In genomic region chr20:47438464-47439381, GRCh38 we compare ENCODE assay signal across 1 cellular context.
TF ChIP-seq lines count a peak whose summit lies in the region.

No MANE protein-coding gene starts in this region.

TF ChIP-seq in GM23338, 12 proteins besides CTCF, POLR2A, EP300 and RAD21 (continued from another document):
- TF ChIP-seq ZNF462 (CRISPR knock-in tag; IDR thresholded peaks at IDR 0.05): no peak
- no peak for TF ChIP-seq JUNB (IDR thresholded peaks at IDR 0.05; ENCODE audit: unreplicated experiment)
- TF ChIP-seq STAT1 (IDR thresholded peaks at IDR 0.05; ENCODE audit: unreplicated experiment): no peak
- TF ChIP-seq CREB1 (CRISPR knock-in tag; IDR thresholded peaks at IDR 0.05; ENCODE audit: low read depth): no peak
